8 cellular contexts compared by ENCODE assay signal in genomic region chr1:40041466-40041838, GRCh38.
A peak's percentile ranks its signal among the peaks of the same experiment; 100 is the strongest.
DNase-seq lines count a peak whose midpoint lies in the region; ATAC-seq and TF ChIP-seq lines count a peak whose summit lies in the region.

No MANE protein-coding gene starts in this region.

- no peak for DNase-seq in GM12864 (ENCODE audit: low read depth)
- DNase-seq in SK-N-MC (ENCODE audit: low read depth, low spot score) = no peak
- DNase-seq in fibroblast of mammary gland (ENCODE audit: low read depth) = no peak
- no peak for DNase-seq in retinal pigment epithelial cell (ENCODE audit: low read depth)
- DNase-seq in NK-92 treated with Interleukin-12 subunit alpha and Interleukin-12 subunit beta, amount 100 ng/mL, for 24 hours (lab: John Stamatoyannopoulos, UW) = no peak
- DNase-seq in Kasumi-1 (lab: John Stamatoyannopoulos, UW) = no peak

- no peak overlapping the region for H3K27ac ChIP-seq in SK-N-MC

- TF ChIP-seq CTCF in GM12864 (IDR thresholded peaks at IDR 0.05; ENCODE audit: low read depth, low read length, missing control alignments) (no peak), fibroblast of mammary gland (conservative IDR thresholded peaks at IDR 0.05; ENCODE audit: control insufficient read depth, insufficient read depth, low read depth, low read length) (no peak), retinal pigment epithelial cell (conservative IDR thresholded peaks at IDR 0.05; ENCODE audit: low read depth, low read length) (no peak)

- H3K4me3 ChIP-seq in GM12864 (ENCODE audit: low read depth, low read length) (peak overlapping the region; percentile 72), SK-N-MC (peak overlapping the region; percentile 93), fibroblast of mammary gland (ENCODE audit: control insufficient read depth, low read depth, low read length) (peak overlapping the region; percentile 99), retinal pigment epithelial cell (ENCODE audit: low read length) (peak overlapping the region; percentile 99)

- H3K36me3 ChIP-seq in SK-N-MC (ENCODE audit: insufficient read depth, low read length) = no peaks in the 10 kb centered on the region; the same call in 1 of the 2 replicates

- no peaks in the 10 kb centered on the region for H3K9me3 ChIP-seq in SK-N-MC (ENCODE audit: low read depth, low read length)

- H3K9ac ChIP-seq in SK-N-MC (ENCODE audit: insufficient read length) = peak overlapping the region; percentile 91

- ATAC-seq in GM18502 (IDR thresholded peaks at IDR 0.05; ENCODE audit: poor library complexity, unreplicated experiment) (no peak), HG03521 (IDR thresholded peaks at IDR 0.05; ENCODE audit: unreplicated experiment) (no peak)
